34 cellular contexts compared by ENCODE assay signal in the genomic region with DNA sequence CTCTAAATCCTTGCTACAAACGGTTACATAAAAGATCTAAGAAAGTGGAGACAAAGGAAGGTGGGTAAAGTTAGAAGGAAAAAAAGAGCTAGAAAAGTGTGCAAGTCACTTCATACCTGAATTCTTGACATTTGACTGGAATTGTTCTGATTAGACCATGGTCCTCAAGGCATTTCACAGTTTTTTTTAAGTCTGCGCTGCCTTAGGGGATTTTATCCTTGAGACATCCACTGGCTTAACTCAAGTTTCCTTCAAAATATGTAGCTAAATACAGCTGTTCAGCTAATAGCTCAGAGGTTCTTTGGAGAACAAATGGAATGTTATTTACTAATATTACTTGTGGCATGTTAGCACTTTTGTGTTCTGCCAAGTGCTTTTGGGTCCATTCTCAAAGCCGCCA.
"Had no signal": no experiment of that assay in that cellular context is flagged by ENCODE, and none has a peak within 500 bp of the region (broad histone marks: within the 10 kb centered on the region; RNA-seq: fewer than 3 reads in every experiment).

No MANE protein-coding gene starts in this region.

- H3K4me3 ChIP-seq: MG63 had no signal

- H3K9me3 ChIP-seq: MG63 had no signal

- H3K36me3 ChIP-seq: MG63 had no signal

- DNase-seq: Karpas-422, Kasumi-1, MG63, MM.1S, MV-4-11, NCI-H1048, NCI-H1092, NCI-H1092 treated with DMSO at 0.1 percent for 48 hours, NCI-H1105, NCI-H1105 treated with DMSO at 0.1 percent for 48 hours, NCI-H1417, NCI-H1417 treated with DMSO at 0.1 percent for 48 hours, NCI-H1436, NCI-H1436 treated with DMSO at 0.1 percent for 48 hours, NCI-H146, NCI-H1694, NCI-H1694 treated with DMSO at 0.1 percent for 48 hours, NCI-H187, NCI-H187 treated with DMSO at 0.1 percent for 48 hours, NCI-H1930, NCI-H2029, NCI-H2029 treated with DMSO at 0.1 percent for 48 hours, NCI-H2081, NCI-H2081 treated with DMSO at 0.1 percent for 48 hours, NCI-H2107, NCI-H2171, NCI-H2171 treated with DMSO at 0.1 percent for 48 hours, NCI-H2227 treated with DMSO at 0.1 percent for 48 hours, NCI-H226, NCI-H345, NCI-H446, NCI-H446 treated with DMSO at 0.1 percent for 48 hours, NCI-H510A, NCI-H510A treated with DMSO at 0.1 percent for 48 hours had no signal

- H3K27me3 ChIP-seq: MG63 had no signal
